Comparison of ENCODE assay signal across 14 cellular contexts in the genomic region with DNA sequence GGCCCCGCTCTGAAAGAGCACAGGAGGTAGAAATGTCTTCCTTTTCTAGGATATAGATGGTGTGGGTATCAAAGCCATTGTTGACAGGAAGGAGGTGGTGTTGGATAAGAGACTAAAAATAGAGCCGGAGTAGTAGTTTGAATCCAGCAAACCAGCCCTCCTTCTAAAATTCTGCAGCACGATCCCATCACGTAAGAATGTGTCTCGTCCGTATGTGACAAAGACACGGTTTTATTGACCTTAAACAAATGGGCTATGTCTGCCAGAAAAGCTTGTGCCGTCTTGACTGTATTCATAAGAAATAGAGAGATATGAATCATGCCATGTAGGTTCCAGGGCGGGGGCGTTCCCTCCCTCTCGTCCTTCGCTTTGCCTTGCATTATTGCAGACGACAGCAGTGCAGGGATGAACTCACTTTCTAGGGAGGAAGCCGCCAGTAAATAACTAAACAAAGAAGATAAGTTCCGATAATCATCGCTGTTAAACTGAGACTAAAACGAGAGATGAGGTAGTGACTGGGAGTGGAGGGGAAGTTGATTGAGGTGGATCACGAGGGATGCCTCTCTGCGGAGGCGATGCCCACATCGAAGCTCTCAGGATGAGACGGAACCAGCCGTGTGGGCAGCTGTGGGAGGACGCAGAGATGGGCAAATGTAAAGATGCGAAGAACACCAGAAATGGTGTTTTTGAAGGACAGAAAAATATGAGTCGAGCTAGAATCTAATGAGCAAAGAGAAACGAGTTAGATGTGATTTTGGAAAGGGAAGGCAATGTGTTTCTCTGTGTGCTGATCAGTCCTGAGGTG. TPM values are rescaled to one million over a fixed set of nuclear protein-coding genes. Genes with fewer than 3 reads are reported as not detected.
DNase-seq lines count a peak whose midpoint lies in the region; ATAC-seq and TF ChIP-seq lines count a peak whose summit lies in the region.
"Had no signal": no experiment of that assay in that cellular context is flagged by ENCODE, and none has a peak within 500 bp of the region (broad histone marks: within the 10 kb centered on the region; RNA-seq: fewer than 3 reads in every experiment).

No MANE protein-coding gene starts in this region.

- peaks cover 15% of the 10 kb centered on the region for H3K36me3 Mint-ChIP-seq in nephron (ENCODE audit: low read depth)

- no peaks in the 10 kb centered on the region for H3K36me3 ChIP-seq in fibroblast of lung (ENCODE audit: control insufficient read depth, insufficient read depth, low read length)
- H3K36me3 ChIP-seq: tibial artery had no signal

- no peak overlapping the region for H3K9ac ChIP-seq in fibroblast of lung (ENCODE audit: insufficient read depth, low read length)

- H3K9me3 Mint-ChIP-seq in nephron: peaks cover 3% of the 10 kb centered on the region
- H3K9me3 Mint-ChIP-seq: HFFc6 had no signal

- H3K4me1 Mint-ChIP-seq in nephron: peaks cover 15% of the 10 kb centered on the region

- POLR2A ChIA-PET in RWPE1 (lab: Yijun Ruan, JAX; ENCODE audit: low non-redundant PET): no interaction called here

- peak; percentile 61 for DNase-seq in ACHN
- DNase-seq in RWPE1 (ENCODE audit: low spot score): peak; percentile 74
- peak; percentile 57 to 82 for DNase-seq in fibroblast of lung (ENCODE audit: low read depth in 2 of 2)
- DNase-seq in NCI-H774 (lab: John Stamatoyannopoulos, UW): no peak
- no peak for DNase-seq in NCI-H345 (lab: John Stamatoyannopoulos, UW)
- no peak for DNase-seq in LoVo (ENCODE audit: low spot score)
- DNase-seq: activated CD4-positive, alpha-beta T cell treated with anti-CD3 and anti-CD28 coated beads for 1 hour; amniotic stem cell; HFFc6; left colon; stimulated activated CD4-positive, alpha-beta T cell treated with anti-CD3 and anti-CD28 coated beads, Interleukin-15, amount 100 ng/mL, for 24 hours; tibial artery had no signal

- ATAC-seq in HG03521 (IDR thresholded peaks at IDR 0.05; ENCODE audit: unreplicated experiment): no peak
- ATAC-seq: left colon had no signal

- no peaks in the 10 kb centered on the region for H3K79me2 ChIP-seq in fibroblast of lung (ENCODE audit: control insufficient read depth, insufficient read depth, low read length)

- peak overlapping the region in 2 of 3 experiments; percentile 10 to 16 for H3K4me3 Mint-ChIP-seq in nephron
- H3K4me3 Mint-ChIP-seq: HFFc6 had no signal

- peak overlapping the region in 2 of 3 experiments; percentile 5 to 52 for H3K27ac Mint-ChIP-seq in nephron
- H3K27ac Mint-ChIP-seq: HFFc6 had no signal

- peak overlapping the region; percentile 78 for H3K27ac ChIP-seq in RWPE1
- no peak overlapping the region for H3K27ac ChIP-seq in fibroblast of lung (ENCODE audit: insufficient read depth, low read length)
- H3K27ac ChIP-seq: tibial artery had no signal

- H3K27me3 ChIP-seq in fibroblast of lung (ENCODE audit: control insufficient read depth, insufficient read depth, low read length): no peaks in the 10 kb centered on the region
- H3K27me3 ChIP-seq: tibial artery had no signal

- H2AFZ ChIP-seq in fibroblast of lung (ENCODE audit: low read length): no peak overlapping the region

- H3K27me3 Mint-ChIP-seq in nephron (ENCODE audit: low read depth): peaks cover 5% of the 10 kb centered on the region

- no peaks in the 10 kb centered on the region for H3K4me1 ChIP-seq in fibroblast of lung (ENCODE audit: control insufficient read depth, extremely low read depth, insufficient read depth, low read length)
- H3K4me1 ChIP-seq: tibial artery had no signal

- no peaks in the 10 kb centered on the region for H3K9me3 ChIP-seq in fibroblast of lung (ENCODE audit: control insufficient read depth, insufficient read depth, low read depth, low read length)
- H3K9me3 ChIP-seq: tibial artery had no signal

- no peak overlapping the region for H3K4me2 ChIP-seq in fibroblast of lung (ENCODE audit: extremely low read depth, insufficient read depth, low read length)

- TF ChIP-seq CTCF in RWPE1 (conservative IDR thresholded peaks at IDR 0.05; ENCODE audit: low read depth): no peak; the same call in 1 of the 2 replicates
- no peak for TF ChIP-seq CTCF in fibroblast of lung (conservative IDR thresholded peaks at IDR 0.05 in 1 of 2, IDR thresholded peaks at IDR 0.05 in 1 of 2; ENCODE audit: low read depth in 1 of 2, low read length in 2 of 2)
- no peak for TF ChIP-seq CTCF in nephron (IDR thresholded peaks at IDR 0.05; ENCODE audit: unreplicated experiment in 3 of 3)

- in situ Hi-C loops in ACHN (cut with HindIII; ENCODE audit: low pct_ligation_motif_present, low pct_unique_long_range_greater_than_20kb, low sequenced_read_pairs): no loop called here

- peak overlapping the region in 1 of 4 experiments; percentile 40 for H3K4me3 ChIP-seq in fibroblast of lung (replicated peaks in 1 of 4; ENCODE audit: control extremely low read depth in 1 of 4, insufficient read depth in 1 of 4, low read depth in 3 of 4, low read length in 4 of 4)
- H3K4me3 ChIP-seq: tibial artery had no signal

- CTCF ChIA-PET in RWPE1 (lab: Yijun Ruan, JAX): interaction anchor here (0.6 kb wide), 1 partner anchor 585 kb away, joined by 3 read pairs; no protein-coding TSS in a partner anchor

- H4K20me1 ChIP-seq in fibroblast of lung (ENCODE audit: control insufficient read depth, extremely low read depth, insufficient read depth, low read length): no peaks in the 10 kb centered on the region

RNA-seq across cellular contexts. Expression of gene TENM3, which starts 3.4 kb away (rescaled TPM):
- 3.6 and 7.4 TPM in 2 replicates for total RNA-seq in fibroblast of lung
- 2.7 and 5.7 TPM in 2 replicates for polyA plus RNA-seq in fibroblast of lung
- 2.4 and 4.0 TPM in 2 replicates for polyA plus RNA-seq in fibroblast of lung (2012)
- 8.2 and 10.2 TPM in 2 replicates for polyA minus RNA-seq in fibroblast of lung (ENCODE audit: low replicate concordance)

Comparison
In these comparisons a context has a peak if more than half of its experiments do, and no peak if none do; other contexts are left out.
1. DNase-seq: peak in ACHN (single experiment), RWPE1 (single experiment) and fibroblast of lung (2 of 2); none in NCI-H774 (single experiment), NCI-H345 (single experiment) and LoVo (single experiment).